ENCODE assay signal across 8 cellular contexts in the genomic region with DNA sequence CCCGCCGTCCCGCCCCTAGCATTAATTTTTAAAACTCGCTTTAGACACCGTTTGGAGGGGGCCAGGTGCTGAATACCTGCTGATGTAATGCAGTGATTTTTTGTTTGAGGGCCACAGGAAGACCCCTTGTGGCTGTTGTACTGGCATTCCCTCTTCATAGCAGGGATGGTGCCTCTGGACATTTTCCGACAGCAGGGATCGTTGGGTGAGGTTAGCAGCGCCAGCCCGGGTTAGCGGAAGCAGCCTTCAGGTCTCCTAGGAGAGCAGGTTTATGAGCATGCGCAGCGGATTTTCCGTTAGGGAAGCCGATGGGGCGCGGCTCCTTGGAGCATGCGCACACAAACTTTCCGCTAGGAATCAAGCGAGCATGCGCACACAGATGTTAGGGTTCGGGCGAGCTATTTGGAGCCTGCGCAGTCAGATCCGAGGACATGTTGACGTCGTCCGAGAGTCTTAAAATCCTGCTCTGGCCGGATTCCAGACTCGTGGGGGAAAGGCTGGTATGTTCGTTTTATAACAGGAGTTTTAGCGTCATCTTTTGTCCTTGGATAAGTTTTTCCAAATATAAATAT. TPM values are rescaled to one million over a fixed set of nuclear protein-coding genes. Genes with fewer than 3 reads are reported as not detected.
DNase-seq lines count a peak whose midpoint lies in the region; ATAC-seq and TF ChIP-seq lines count a peak whose summit lies in the region.

No MANE protein-coding gene starts in this region.

- H3K4me1 Mint-ChIP-seq in CD4-positive, CD25-positive, alpha-beta regulatory T cell = peaks cover 2 to 26% (median 15%) of the 10 kb centered on the region in 4 donors
- H3K4me1 Mint-ChIP-seq in nephron progenitor cell = peaks cover 6% of the 10 kb centered on the region

- peaks cover 9% of the 10 kb centered on the region for H3K36me3 ChIP-seq in CD4-positive, CD25-positive, alpha-beta regulatory T cell (ENCODE audit: control insufficient read depth, insufficient read depth, low read length)

- peak overlapping the region; percentile 96 to 99 (median 97) for H3K27ac Mint-ChIP-seq in CD4-positive, CD25-positive, alpha-beta regulatory T cell
- peak overlapping the region; percentile 94 for H3K27ac Mint-ChIP-seq in nephron progenitor cell

- peak overlapping the region; percentile 78 for H3K27ac ChIP-seq in CD4-positive, CD25-positive, alpha-beta regulatory T cell (ENCODE audit: insufficient read depth, low read length, poor library complexity, severe bottlenecking)
- H3K27ac ChIP-seq in RWPE1 = peak overlapping the region; percentile 79

- peaks cover 8% of the 10 kb centered on the region for H3K4me1 ChIP-seq in CD4-positive, CD25-positive, alpha-beta regulatory T cell (ENCODE audit: control insufficient read depth, insufficient read depth, low read length, poor library complexity, severe bottlenecking)

- no peaks in the 10 kb centered on the region for H3K27me3 Mint-ChIP-seq in CD4-positive, CD25-positive, alpha-beta regulatory T cell
- peaks cover 6% of the 10 kb centered on the region for H3K27me3 Mint-ChIP-seq in nephron progenitor cell (ENCODE audit: low read depth, poor library complexity)

- peak overlapping the region; percentile 88 for H3K4me3 ChIP-seq in CD4-positive, CD25-positive, alpha-beta regulatory T cell (ENCODE audit: low read depth, low read length)
- H3K4me3 ChIP-seq in foreskin fibroblast (ENCODE audit: low read depth in 1 of 2, low read length in 2 of 2) = peak overlapping the region; percentile 91 to 92

- CTCF ChIA-PET in RWPE1 (lab: Yijun Ruan, JAX) = no interaction called here

- H3K4me3 Mint-ChIP-seq in CD4-positive, CD25-positive, alpha-beta regulatory T cell = peak overlapping the region; percentile 90 to 96 (median 94)
- peak overlapping the region; percentile 89 for H3K4me3 Mint-ChIP-seq in nephron progenitor cell

- no peaks in the 10 kb centered on the region for H3K9me3 Mint-ChIP-seq in CD4-positive, CD25-positive, alpha-beta regulatory T cell
- H3K9me3 Mint-ChIP-seq in nephron progenitor cell = peaks cover 11% of the 10 kb centered on the region

- peak; percentile 85 to 95 (median 88) for DNase-seq in CD4-positive, CD25-positive, alpha-beta regulatory T cell
- DNase-seq in HPDE6-E6E7 (ENCODE audit: extremely low spot score) = peak; percentile 97
- peak; percentile 99 for DNase-seq in RWPE1 (ENCODE audit: low spot score)
- peak; percentile 84 for DNase-seq in activated gamma-delta T cell treated with anti-CD3 and anti-CD28 coated beads, Interleukin-2, amount 50 U/mL, for 16 hours (ENCODE audit: low read depth)
- peak; percentile 95 to 98 for DNase-seq in foreskin fibroblast
- DNase-seq in nephron progenitor cell = peak; percentile 96
- DNase-seq in stimulated activated naive CD8-positive, alpha-beta T cell treated with anti-CD3 and anti-CD28 coated beads, Interleukin-15, Interleukin-2, amounts not matched to agents 100 U/mL and 50 U/mL, for 24 hours = peak; percentile 96

- POLR2A ChIA-PET in RWPE1 (lab: Yijun Ruan, JAX; ENCODE audit: low non-redundant PET) = interaction anchor here (0.5 to 0.6 kb wide), 2 partner anchors 33 to 371 kb away, joined by 3 read pairs; no protein-coding TSS in a partner anchor

- peaks cover 13% of the 10 kb centered on the region for H3K36me3 Mint-ChIP-seq in CD4-positive, CD25-positive, alpha-beta regulatory T cell
- peaks cover 28% of the 10 kb centered on the region for H3K36me3 Mint-ChIP-seq in nephron progenitor cell (ENCODE audit: low read depth)

- H3K27me3 ChIP-seq in CD4-positive, CD25-positive, alpha-beta regulatory T cell (ENCODE audit: control insufficient read depth, insufficient read depth, low read length) = no peaks in the 10 kb centered on the region

- TF ChIP-seq CTCF in RWPE1 (conservative IDR thresholded peaks at IDR 0.05; ENCODE audit: low read depth) (no peak), foreskin fibroblast (IDR thresholded peaks at IDR 0.05; ENCODE audit: low read depth, low read length) (no peak), nephron progenitor cell (IDR thresholded peaks at IDR 0.05) (no peak)

- ATAC-seq in CD4-positive, CD25-positive, alpha-beta regulatory T cell (ENCODE audit: low read depth in 2 of 2) = peak; percentile 73 to 75
- ATAC-seq in GM19463 (IDR thresholded peaks at IDR 0.05; ENCODE audit: unreplicated experiment) = peak; percentile 93
- ATAC-seq in stimulated activated naive CD8-positive, alpha-beta T cell treated with anti-CD3 and anti-CD28 coated beads, Interleukin-15, Interleukin-2, amounts not matched to agents 100 U/mL and 50 U/mL, for 24 hours = peak; percentile 91

- no peaks in the 10 kb centered on the region for H3K9me3 ChIP-seq in CD4-positive, CD25-positive, alpha-beta regulatory T cell (ENCODE audit: control insufficient read depth in 2 of 2, low read length in 2 of 2)

RNA-seq across cellular contexts. Expression of a gene that starts 17.2 kb away (rescaled TPM):
- 7.6 TPM for total RNA-seq in CD4-positive, CD25-positive, alpha-beta regulatory T cell
- 10 to 100 TPM; 35.1 to 49.8 (median 44.8) TPM for polyA plus RNA-seq in CD4-positive, CD25-positive, alpha-beta regulatory T cell

Comparison
In these comparisons a context has a peak if more than half of its experiments do, and no peak if none do; other contexts are left out.
1. Peak in every context shown above with its lines: DNase-seq, ATAC-seq, H3K4me3 ChIP-seq and H3K27ac ChIP-seq.